Comparison of ENCODE assay signal across 25 cellular contexts in genomic region chr16:89011909-89012621, GRCh38. TPM values are rescaled to one million over a fixed set of nuclear protein-coding genes. Genes with fewer than 3 reads are reported as not detected.
A peak's percentile ranks its signal among the peaks of the same experiment; 100 is the strongest.
DNase-seq lines count a peak whose midpoint lies in the region; ATAC-seq, FAIRE-seq and TF ChIP-seq lines count a peak whose summit lies in the region.
"Had no signal": no experiment of that assay in that cellular context is flagged by ENCODE, and none has a peak within 500 bp of the region (broad histone marks: within the 10 kb centered on the region; RNA-seq: fewer than 3 reads in every experiment).

No MANE protein-coding gene starts in this region.

- H2AFZ ChIP-seq in IMR-90 (replicated peaks; ENCODE audit: low read length, poor library complexity), result no peak overlapping the region
- no peak overlapping the region for H2AFZ ChIP-seq in H1 (ENCODE audit: low read length)
- H2AFZ ChIP-seq: GM23248 had no signal

- H3K79me1 ChIP-seq in IMR-90 (ENCODE audit: low read depth in 1 of 2, low read length in 2 of 2) (no peaks in the 10 kb centered on the region), H1 (ENCODE audit: low read depth, low read length) (no peaks in the 10 kb centered on the region)

- H2BK12ac ChIP-seq in H1 (ENCODE audit: low read depth, low read length), result no peak overlapping the region

- H2BK120ac ChIP-seq in IMR-90 (ENCODE audit: low read depth, low read length), result no peak overlapping the region
- H2BK120ac ChIP-seq in H1 (replicated peaks; ENCODE audit: low read depth, low read length), result no peak overlapping the region

- CTCF ChIA-PET in HEK293 (lab: Yijun Ruan, JAX) (no interaction called here), IMR-90 (lab: Yijun Ruan, JAX) (no interaction called here), H1 (lab: Charles Lee; ENCODE audit: partially characterized antibody) (no interaction called here)

- H2BK20ac ChIP-seq in IMR-90 (ENCODE audit: low read depth, low read length) (no peak overlapping the region), H1 (ENCODE audit: low read length) (no peak overlapping the region)

- TF ChIP-seq POLR2A in IMR-90 (IDR thresholded peaks at IDR 0.05; ENCODE audit: low read depth, low read length) (no peak), H1 (IDR thresholded peaks at IDR 0.05; ENCODE audit: control extremely low read depth in 1 of 2, low read depth in 2 of 2, low read length in 2 of 2) (no peak)

- intact Hi-C loops in IMR-90 (cut with micrococcal nuclease) (no loop called here), upper lobe of right lung (cut with DNase I) (no loop called here)

- H3K23ac ChIP-seq in IMR-90 (ENCODE audit: low read depth, low read length) (no peak overlapping the region), H1 (ENCODE audit: insufficient read length) (no peak overlapping the region)

- no peak for TF ChIP-seq EP300 in H1 (IDR thresholded peaks at IDR 0.05; ENCODE audit: borderline replicate concordance in 1 of 2, low read depth in 2 of 2, low read length in 2 of 2)

- H2BK15ac ChIP-seq in IMR-90 (ENCODE audit: low read depth, low read length) (no peak overlapping the region), H1 (ENCODE audit: low read length) (no peak overlapping the region)

- H3K4me3 ChIP-seq in HEK293 (ENCODE audit: low read depth, low read length) (no peak overlapping the region), IMR-90 (ENCODE audit: insufficient read depth, low read depth, low read length) (no peak overlapping the region), H1 (ENCODE audit: extremely low read depth in 1 of 4, insufficient read depth in 2 of 4, low read depth in 3 of 4, low read length in 4 of 4) (no peak overlapping the region), upper lobe of right lung (no peak overlapping the region)
- H3K4me3 ChIP-seq: BLaER1 treated with 17β-estradiol and CSF1 and Interleukin-3, amounts not matched to agents 10 nM and 100 nM; GM23248 had no signal

- TF ChIP-seq RAD21 in IMR-90 (IDR thresholded peaks at IDR 0.05; ENCODE audit: low read length) (no peak), H1 (IDR thresholded peaks at IDR 0.05 in 1 of 2, conservative IDR thresholded peaks at IDR 0.05 in 1 of 2; ENCODE audit: low read depth in 2 of 2, low read length in 2 of 2) (no peak)

- no peaks in the 10 kb centered on the region for H3K9me3 ChIP-seq in HEK293 (ENCODE audit: control insufficient read depth, insufficient read depth, low read depth, low read length)
- no peaks in the 10 kb centered on the region; the same call in 1 of the 2 replicates for H3K9me3 ChIP-seq in IMR-90 (ENCODE audit: control insufficient read depth, insufficient read depth, low read length)
- H3K9me3 ChIP-seq in H1 (ENCODE audit: insufficient read depth in 2 of 2, low read depth in 1 of 2, low read length in 1 of 2), result peaks cover 5 to 12% of the 10 kb centered on the region in 2 experiments; a peak in 1 of 4 replicates
- H3K9me3 ChIP-seq in upper lobe of right lung, result no peaks in the 10 kb centered on the region
- H3K9me3 ChIP-seq: BE2C had no signal

- no peaks in the 10 kb centered on the region for H3K79me2 ChIP-seq in H1 (ENCODE audit: control insufficient read depth in 1 of 2, insufficient read depth in 2 of 2, low read length in 2 of 2)

- no peak overlapping the region for H3K4me2 ChIP-seq in IMR-90 (ENCODE audit: low read depth, low read length)
- H3K4me2 ChIP-seq in H1 (ENCODE audit: insufficient read depth in 1 of 2, low read depth in 2 of 2, low read length in 2 of 2), result no peak overlapping the region
- H3K4me2 ChIP-seq: BLaER1 treated with 17β-estradiol and CSF1 and Interleukin-3, amounts not matched to agents 10 nM and 100 nM had no signal

- DNase-seq in IMR-90 (no peak), H1 (ENCODE audit: low read depth in 1 of 2, low spot score in 2 of 2) (no peak), upper lobe of right lung (peak; percentile 11), DMS 273 (lab: John Stamatoyannopoulos, UW; ENCODE audit: unreplicated experiment) (no peak), activated gamma-delta T cell (lab: John Stamatoyannopoulos, UW) (no peak), A172 (ENCODE audit: low spot score) (no peak)
- DNase-seq: AML-193; BE2C; CD4-positive, alpha-beta T cell; DMS53; DMS79 treated with DMSO at 0.1 percent for 48 hours; GF-D8; GM23248; H9; HFFc6 had no signal

- no peak overlapping the region for H4K91ac ChIP-seq in IMR-90 (ENCODE audit: insufficient read depth, low read depth, low read length)
- no peak overlapping the region for H4K91ac ChIP-seq in H1 (replicated peaks; ENCODE audit: insufficient read length, low read length)

- no TSS peak for BruUV-seq in IMR-90 (replicated peaks; lab: Mats Ljungman, UMichigan)

- H4K5ac ChIP-seq in IMR-90 (ENCODE audit: low read depth, low read length) (no peak overlapping the region), H1 (ENCODE audit: insufficient read length, low read depth, low read length) (no peak overlapping the region)

- in situ Hi-C loops in IMR-90 (cut with MboI; ENCODE audit: low sequenced_read_pairs), result no loop called here

- dilution Hi-C loops in IMR-90 (cut with HindIII; ENCODE audit: low sequenced_read_pairs, unreplicated experiment), result no loop called here

- H2AK5ac ChIP-seq in IMR-90 (ENCODE audit: low read depth, low read length), result no peak overlapping the region
- no peak overlapping the region for H2AK5ac ChIP-seq in H1 (ENCODE audit: low read depth, low read length)

- H3K27me3 ChIP-seq in IMR-90 (ENCODE audit: control insufficient read depth, insufficient read depth, low read length) (peaks cover 2% of the 10 kb centered on the region; the same call in 1 of the 2 replicates), H1 (replicated peaks in 1 of 4; ENCODE audit: control insufficient read depth in 3 of 4, extremely low read depth in 1 of 4, insufficient read depth in 3 of 4, low read length in 3 of 4) (no peaks in the 10 kb centered on the region; a peak in 1 of 7 replicates), upper lobe of right lung (peaks cover 8% of the 10 kb centered on the region)

- 66% methylated on average over 4 of the region's 4 CpGs; no CpG with 5 or more reads in 1 of the 2 experiments for WGBS in IMR-90 (ENCODE audit: extremely low coverage in 2 of 2, insufficient read length in 1 of 2), 2 experiments
- WGBS in H1 (ENCODE audit: extremely low coverage in 1 of 2, insufficient coverage in 1 of 2, insufficient read length in 1 of 2, insufficient replicate concordance in 2 of 2, low coverage in 1 of 2, low lambda C conversion rate in 2 of 2, missing lambda C conversion rate in 1 of 2), 2 experiments, result 76% methylated on average over 4 of the region's 4 CpGs; no CpG with 5 or more reads in 1 of the 2 experiments

- H3K27ac ChIP-seq in HEK293 (ENCODE audit: extremely low read depth, low read depth, low read length) (no peak overlapping the region), IMR-90 (ENCODE audit: insufficient read depth, low read length) (no peak overlapping the region), H1 (ENCODE audit: low read depth, low read length) (no peak overlapping the region), upper lobe of right lung (no peak overlapping the region)
- H3K27ac ChIP-seq: BLaER1 treated with 17β-estradiol and CSF1 and Interleukin-3, amounts not matched to agents 10 nM and 100 nM; GM23248 had no signal

- H3K9ac ChIP-seq in IMR-90 (ENCODE audit: low read depth, low read length) (no peak overlapping the region), H1 (replicated peaks in 1 of 4; ENCODE audit: extremely low read depth in 1 of 4, low read depth in 3 of 4, low read length in 3 of 4) (no peak overlapping the region)
- H3K9ac ChIP-seq: BLaER1 treated with 17β-estradiol and CSF1 and Interleukin-3, amounts not matched to agents 10 nM and 100 nM; GM23248 had no signal

- H2AK9ac ChIP-seq in IMR-90 (replicated peaks; ENCODE audit: low read depth, low read length, poor library complexity), result no peak overlapping the region

- H4K8ac ChIP-seq in IMR-90 (ENCODE audit: low read depth in 2 of 2, low read length in 2 of 2) (no peak overlapping the region), H1 (ENCODE audit: extremely low read depth, insufficient read depth, low read length) (no peak overlapping the region)

- H3K36me3 ChIP-seq in HEK293 (ENCODE audit: control insufficient read depth in 2 of 2, insufficient read depth in 1 of 2, low read length in 2 of 2) (no peaks in the 10 kb centered on the region), IMR-90 (ENCODE audit: control insufficient read depth, insufficient read depth, low read length) (no peaks in the 10 kb centered on the region), H1 (ENCODE audit: control insufficient read depth in 2 of 4, insufficient read depth in 4 of 4, low read length in 3 of 4) (no peaks in the 10 kb centered on the region), upper lobe of right lung (no peaks in the 10 kb centered on the region)
- H3K36me3 ChIP-seq: BE2C; BLaER1 treated with 17β-estradiol and CSF1 and Interleukin-3, amounts not matched to agents 10 nM and 100 nM had no signal

- H4K20me1 ChIP-seq in IMR-90 (ENCODE audit: insufficient read depth, low read length), result no peaks in the 10 kb centered on the region
- peaks cover 0 to 1% of the 10 kb centered on the region in 2 experiments for H4K20me1 ChIP-seq in H1 (replicated peaks in 1 of 2; ENCODE audit: control insufficient read depth in 1 of 2, insufficient read depth in 2 of 2, low read length in 2 of 2)

- H3K9me1 ChIP-seq in IMR-90 (ENCODE audit: insufficient read depth, low read length), result no peaks in the 10 kb centered on the region

- no peak overlapping the region for H3K56ac ChIP-seq in IMR-90 (ENCODE audit: extremely low read depth, insufficient read depth, low read length)
- peak overlapping the region; percentile 53 for H3K56ac ChIP-seq in H1 (replicated peaks; ENCODE audit: insufficient read length, low read depth, low read length)

- H3K4me1 ChIP-seq in HEK293 (ENCODE audit: control insufficient read depth, insufficient read depth, low read length), result no peaks in the 10 kb centered on the region
- H3K4me1 ChIP-seq in IMR-90 (ENCODE audit: control insufficient read depth, insufficient read depth, low read length), result no peaks in the 10 kb centered on the region
- H3K4me1 ChIP-seq in H1 (replicated peaks in 1 of 4; ENCODE audit: control insufficient read depth in 3 of 4, insufficient read depth in 4 of 4, low read length in 3 of 4), result no peaks in the 10 kb centered on the region; a peak in 2 of 7 replicates
- no peaks in the 10 kb centered on the region for H3K4me1 ChIP-seq in upper lobe of right lung
- H3K4me1 ChIP-seq: BE2C had no signal

- H3K18ac ChIP-seq in IMR-90 (ENCODE audit: low read depth, low read length), result no peak overlapping the region
- H3K18ac ChIP-seq in H1 (ENCODE audit: extremely low read depth, low read length), result no peak overlapping the region

- FAIRE-seq in H1 (lab: Jason Lieb, UNC), result no peak
- FAIRE-seq: A204.1, D721Med, GM12891, GM18507 had no signal

- POLR2A ChIA-PET in HEK293 (lab: Yijun Ruan, JAX) (no interaction called here), IMR-90 (lab: Charles Lee; ENCODE audit: unreplicated experiment) (no interaction called here), H1 (lab: Charles Lee; ENCODE audit: partially characterized antibody) (no interaction called here)

- no peak for TF ChIP-seq CTCF in HEK293 (tag by site-specific recombination; IDR thresholded peaks at IDR 0.05)
- TF ChIP-seq CTCF in IMR-90 (conservative IDR thresholded peaks at IDR 0.05; ENCODE audit: low read depth, low read length), result no peak
- TF ChIP-seq CTCF in H1 (IDR thresholded peaks at IDR 0.05; ENCODE audit: control extremely low read depth in 1 of 3, insufficient read depth in 1 of 3, low read depth in 1 of 3, low read length in 3 of 3), result no peak
- TF ChIP-seq CTCF in upper lobe of right lung (IDR thresholded peaks at IDR 0.05), result no peak

- H2BK5ac ChIP-seq in IMR-90 (ENCODE audit: low read depth, low read length, poor library complexity, severe bottlenecking) (peak overlapping the region; percentile 39), H1 (ENCODE audit: low read depth, low read length) (no peak overlapping the region)

- ATAC-seq in IMR-90 (ENCODE audit: low read depth) (no peak), upper lobe of right lung (no peak)
- ATAC-seq: HCT116 had no signal

- H3K23me2 ChIP-seq in H1 (ENCODE audit: low read depth, low read length), result peaks cover 15% of the 10 kb centered on the region; the same call in 1 of the 2 replicates

- H3K4ac ChIP-seq in IMR-90 (ENCODE audit: low read depth, low read length) (no peak overlapping the region), H1 (replicated peaks; ENCODE audit: insufficient read length, low read depth, low read length) (no peak overlapping the region)

- no peak overlapping the region for H3K14ac ChIP-seq in IMR-90 (replicated peaks; ENCODE audit: low read depth, low read length)
- H3K14ac ChIP-seq in H1 (ENCODE audit: insufficient read length), result no peak overlapping the region

RNA-seq across cellular contexts. Expression of gene CBFA2T3, which starts 35.1 kb away (rescaled TPM):
- not detected in 2 replicates for total RNA-seq in IMR-90 (2012; rRNA removed)
- polyA plus RNA-seq in IMR-90 (2012; rRNA removed), result not detected in 2 replicates
- polyA plus RNA-seq in IMR-90 (2012; cell fraction: cytosol; rRNA removed), result not detected in 2 replicates
- polyA plus RNA-seq in IMR-90 (2012; cell fraction: nucleus; rRNA removed; ENCODE audit: low replicate concordance), result 0.03 TPM in 1 of 2 replicates, not detected in the other
- 1.3 and 2.7 TPM in 2 replicates for total RNA-seq in H1 (2021; fragmentation: NEBNext Ultra II Directional; extraction: Animal tissue kit (Norgen Biotek cat#: 25700))
- 0.51 and 1.5 TPM in 2 replicates for polyA plus RNA-seq in H1 (2011; rRNA removed)
- 0.62 TPM for polyA plus RNA-seq in H1 (2011; cell fraction: cytosol; rRNA removed)
- 3.9 TPM for polyA plus RNA-seq in H1 (2011; cell fraction: nucleus; rRNA removed)
- 0.99 to 1.7 TPM (median 1.2 TPM) in 4 replicates for polyA plus RNA-seq in H1 (2012, experiment 1 of 2)
- polyA plus RNA-seq in H1 (2012, experiment 2 of 2), result 1.1 TPM
- 1.6 TPM for polyA plus RNA-seq in H1 (2013, experiment 1 of 2)
- 1.2 TPM for polyA plus RNA-seq in H1 (2013, experiment 2 of 2)
- polyA minus RNA-seq in H1 (2011; rRNA and poly(A)+ RNA removed), result 0.59 and 0.66 TPM in 2 replicates
- 2.9 TPM for polyA minus RNA-seq in H1 (2011; cell fraction: cytosol; rRNA and poly(A)+ RNA removed)
- polyA minus RNA-seq in H1 (2011; cell fraction: nucleus; rRNA and poly(A)+ RNA removed), result 2.1 TPM
- total RNA-seq in upper lobe of right lung, result 19.0 TPM
- total RNA-seq in A172 (2014; rRNA removed; shearing (Covaris generic)), result 0.05 TPM in 1 of 2 replicates, not detected in the other
- total RNA-seq: Daoy, GM23248, H4, HFFc6 had no signal
- polyA plus RNA-seq: CD8-positive, alpha-beta memory T cell; GM23248 had no signal
